20 cellular contexts compared by ENCODE assay signal in genomic region chr12:3247077-3247476, GRCh38.
"Had no signal": no experiment of that assay in that cellular context is flagged by ENCODE, and none has a peak within 500 bp of the region (broad histone marks: within the 10 kb centered on the region; RNA-seq: fewer than 3 reads in every experiment).

No MANE protein-coding gene starts in this region.

- H3K4me3 ChIP-seq: ascending aorta, breast epithelium, gastrocnemius medialis, mucosa of descending colon, pancreas, stomach, testis had no signal

- H3K36me3 ChIP-seq: ascending aorta, breast epithelium, gastrocnemius medialis, neutrophil, pancreas had no signal

- H3K27me3 Mint-ChIP-seq: activated naive CD4-positive, alpha-beta T cell treated with anti-CD3 and anti-CD28 coated beads, Interleukin-2, amount 50 U/mL, for 24 hours had no signal

- DNase-seq: activated CD4-positive, alpha-beta T cell treated with anti-CD3 and anti-CD28 coated beads, Interleukin-2, amount 50 U/mL, for 4 hours; activated gamma-delta T cell; cortex of kidney; gastrocnemius medialis; immature natural killer cell; kidney glomerular epithelial cell; mesenchymal stem cell; mucosa of descending colon; naive thymus-derived CD8-positive, alpha-beta T cell; pancreas; stimulated activated CD4-positive, alpha-beta T cell treated with anti-CD3 and anti-CD28 coated beads, Interleukin-4, amount 100 ng/mL, for 24 hours; stomach; testis had no signal

- H3K4me3 Mint-ChIP-seq: activated naive CD4-positive, alpha-beta T cell treated with anti-CD3 and anti-CD28 coated beads, Interleukin-2, amount 50 U/mL, for 24 hours; immature natural killer cell; naive thymus-derived CD8-positive, alpha-beta T cell; stimulated activated effector memory CD8-positive, alpha-beta T cell treated with anti-CD3 and anti-CD28 coated beads, Interleukin-12 subunit alpha, Interleukin-12 subunit beta, amount 100 ng/mL, for 72 hours; type B pancreatic cell had no signal

- H3K9me3 ChIP-seq: ascending aorta, breast epithelium, gastrocnemius medialis, mucosa of descending colon, neutrophil, pancreas, stomach, testis had no signal

- H3K27ac Mint-ChIP-seq: activated naive CD4-positive, alpha-beta T cell treated with anti-CD3 and anti-CD28 coated beads, Interleukin-2, amount 50 U/mL, for 24 hours; immature natural killer cell; stimulated activated effector memory CD8-positive, alpha-beta T cell treated with anti-CD3 and anti-CD28 coated beads, Interleukin-12 subunit alpha, Interleukin-12 subunit beta, amount 100 ng/mL, for 72 hours; type B pancreatic cell had no signal

- H3K27me3 ChIP-seq: ascending aorta, breast epithelium, gastrocnemius medialis, pancreas, stomach, testis had no signal

- ATAC-seq: gastrocnemius medialis; mucosa of descending colon; naive thymus-derived CD8-positive, alpha-beta T cell; pancreas; sciatic nerve; stimulated activated effector memory CD8-positive, alpha-beta T cell treated with anti-CD3 and anti-CD28 coated beads, Interleukin-12 subunit alpha, Interleukin-12 subunit beta, amount 100 ng/mL, for 72 hours had no signal

- H3K9me3 Mint-ChIP-seq: activated naive CD4-positive, alpha-beta T cell treated with anti-CD3 and anti-CD28 coated beads, Interleukin-2, amount 50 U/mL, for 24 hours; immature natural killer cell; naive thymus-derived CD8-positive, alpha-beta T cell; stimulated activated effector memory CD8-positive, alpha-beta T cell treated with anti-CD3 and anti-CD28 coated beads, Interleukin-12 subunit alpha, Interleukin-12 subunit beta, amount 100 ng/mL, for 72 hours; type B pancreatic cell had no signal

- H3K27ac ChIP-seq: ascending aorta, gastrocnemius medialis, neutrophil, pancreas, stomach, testis had no signal

- H3K4me1 ChIP-seq: pancreas had no signal

- H3K36me3 Mint-ChIP-seq: activated naive CD4-positive, alpha-beta T cell treated with anti-CD3 and anti-CD28 coated beads, Interleukin-2, amount 50 U/mL, for 24 hours; immature natural killer cell; naive thymus-derived CD8-positive, alpha-beta T cell; stimulated activated effector memory CD8-positive, alpha-beta T cell treated with anti-CD3 and anti-CD28 coated beads, Interleukin-12 subunit alpha, Interleukin-12 subunit beta, amount 100 ng/mL, for 72 hours had no signal
